ENCODE assay signal across 19 cellular contexts in the genomic region with DNA sequence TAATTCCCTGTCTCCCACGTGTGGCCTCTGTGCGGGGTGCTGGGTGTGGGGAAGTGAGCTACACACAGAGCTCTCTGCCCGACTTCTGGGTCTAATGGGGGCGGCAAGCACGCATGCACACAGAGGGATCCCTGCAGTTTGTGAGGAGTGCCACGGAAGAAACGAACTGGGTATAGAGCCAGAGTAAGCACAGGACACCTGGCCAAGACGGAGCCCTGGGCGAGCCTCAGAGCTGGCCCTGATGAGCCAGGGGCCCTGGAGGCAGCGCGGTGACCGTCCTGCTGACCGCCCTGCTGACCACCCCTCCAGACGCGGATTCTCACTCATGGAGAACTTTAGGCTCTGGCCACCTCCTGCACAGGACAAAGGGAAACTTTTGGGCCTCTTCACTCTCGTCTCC.
A peak's percentile ranks its signal among the peaks of the same experiment; 100 is the strongest.
DNase-seq lines count a peak whose midpoint lies in the region; ATAC-seq, FAIRE-seq and TF ChIP-seq lines count a peak whose summit lies in the region.
"Had no signal": no experiment of that assay in that cellular context is flagged by ENCODE, and none has a peak within 500 bp of the region (broad histone marks: within the 10 kb centered on the region; RNA-seq: fewer than 3 reads in every experiment).

No MANE protein-coding gene starts in this region.

- H3K4me1 ChIP-seq in GM23338 (ENCODE audit: insufficient read depth) (peaks cover 48% of the 10 kb centered on the region), astrocyte (ENCODE audit: insufficient read depth, low read length) (no peaks in the 10 kb centered on the region)
- H3K4me1 ChIP-seq: Peyer's patch, SJSA1 had no signal

- H3K4me1 Mint-ChIP-seq in GM23338 (peaks cover 47% of the 10 kb centered on the region), astrocyte (ENCODE audit: low read depth, unreplicated experiment) (peaks cover 1% of the 10 kb centered on the region), neural crest cell (peaks cover 50% of the 10 kb centered on the region)
- H3K4me1 Mint-ChIP-seq in stimulated activated memory B cell treated with anti-CD40 and anti-IgM and Interleukin-4, amounts not matched to agents 10 μg/mL and 1 μg/mL and 100 μg/mL, for 72 hours: no peaks in the 10 kb centered on the region
- no peaks in the 10 kb centered on the region for H3K4me1 Mint-ChIP-seq in activated CD4-positive, alpha-beta T cell treated with anti-CD3 and anti-CD28 coated beads for 36 hours
- H3K4me1 Mint-ChIP-seq: CD14-positive monocyte had no signal

- intact Hi-C loops in activated CD4-positive, alpha-beta T cell treated with anti-CD3 and anti-CD28 coated beads for 36 hours (cut with DNase I, micrococcal nuclease): no loop called here

- H3K36me3 Mint-ChIP-seq in GM23338 (ENCODE audit: low read depth) (no peaks in the 10 kb centered on the region; the same call in 1 of the 3 replicates), astrocyte (ENCODE audit: low read depth, unreplicated experiment) (no peaks in the 10 kb centered on the region), neural crest cell (ENCODE audit: low read depth) (no peaks in the 10 kb centered on the region)
- no peaks in the 10 kb centered on the region for H3K36me3 Mint-ChIP-seq in stimulated activated memory B cell treated with anti-CD40 and anti-IgM and Interleukin-4, amounts not matched to agents 10 μg/mL and 1 μg/mL and 100 μg/mL, for 72 hours
- no peaks in the 10 kb centered on the region for H3K36me3 Mint-ChIP-seq in activated CD4-positive, alpha-beta T cell treated with anti-CD3 and anti-CD28 coated beads for 36 hours (ENCODE audit: low read depth)
- H3K36me3 Mint-ChIP-seq: CD14-positive monocyte had no signal

- POLR2A ChIA-PET in activated CD4-positive, alpha-beta T cell treated with anti-CD3 and anti-CD28 coated beads for 36 hours (lab: Charles Lee): no interaction called here

- H3K9me3 Mint-ChIP-seq in GM23338 (peaks cover 6% of the 10 kb centered on the region), astrocyte (ENCODE audit: unreplicated experiment) (peaks cover 6% of the 10 kb centered on the region), neural crest cell (peaks cover 8% of the 10 kb centered on the region)
- H3K9me3 Mint-ChIP-seq in stimulated activated memory B cell treated with anti-CD40 and anti-IgM and Interleukin-4, amounts not matched to agents 10 μg/mL and 1 μg/mL and 100 μg/mL, for 72 hours: peaks cover 7% of the 10 kb centered on the region
- H3K9me3 Mint-ChIP-seq in activated CD4-positive, alpha-beta T cell treated with anti-CD3 and anti-CD28 coated beads for 36 hours (ENCODE audit: low read depth): peaks cover 3% of the 10 kb centered on the region

- no peak overlapping the region for H3K27ac ChIP-seq in GM23338 (ENCODE audit: low read depth)
- H3K27ac ChIP-seq in astrocyte (ENCODE audit: low read depth, low read length): no peak overlapping the region
- H3K27ac ChIP-seq: GM23248, Peyer's patch, SJSA1 had no signal

- H3K27me3 ChIP-seq in GM23338 (ENCODE audit: insufficient read depth) (no peaks in the 10 kb centered on the region), astrocyte (ENCODE audit: insufficient read depth, low read length) (no peaks in the 10 kb centered on the region)
- H3K27me3 ChIP-seq: Peyer's patch, SJSA1 had no signal

- peaks cover 7% of the 10 kb centered on the region; the same call in 1 of the 2 replicates for H3K9me2 ChIP-seq in GM23338 (ENCODE audit: insufficient read depth)

- CTCF ChIA-PET in activated CD4-positive, alpha-beta T cell treated with anti-CD3 and anti-CD28 coated beads for 36 hours (lab: Charles Lee): no interaction called here

- H4K20me1 ChIP-seq in GM23338 (replicated peaks; ENCODE audit: insufficient read depth) (no peaks in the 10 kb centered on the region), astrocyte (ENCODE audit: insufficient read depth, low read length) (no peaks in the 10 kb centered on the region)

- H3K9me3 ChIP-seq in astrocyte (ENCODE audit: insufficient read depth, low read depth, low read length): no peaks in the 10 kb centered on the region
- H3K9me3 ChIP-seq: SJSA1 had no signal

- H3K4me3 ChIP-seq in GM23338 (no peak overlapping the region), astrocyte (ENCODE audit: insufficient read depth, low read depth, low read length) (no peak overlapping the region)
- H3K4me3 ChIP-seq: GM23248, Peyer's patch, SJSA1 had no signal

- no peaks in the 10 kb centered on the region for H3F3A ChIP-seq in GM23338 (replicated peaks; ENCODE audit: low read depth)

- H3K4me2 ChIP-seq in GM23338 (no peak overlapping the region), astrocyte (ENCODE audit: low read length) (no peak overlapping the region)

- peak overlapping the region; percentile 49 for H2AFZ ChIP-seq in GM23338
- H2AFZ ChIP-seq in astrocyte (ENCODE audit: low read depth, low read length): no peak overlapping the region
- H2AFZ ChIP-seq: GM23248 had no signal

- no peak for FAIRE-seq in astrocyte (lab: Jason Lieb, UNC)
- FAIRE-seq: A204.1 had no signal

- no peak overlapping the region for H3K9ac ChIP-seq in astrocyte (ENCODE audit: low read length)
- H3K9ac ChIP-seq: GM23248 had no signal

- H3K36me3 ChIP-seq in GM23338 (ENCODE audit: insufficient read depth) (no peaks in the 10 kb centered on the region), astrocyte (ENCODE audit: insufficient read depth, low read length) (no peaks in the 10 kb centered on the region)
- H3K36me3 ChIP-seq: Peyer's patch, SJSA1 had no signal

- H3K27me3 Mint-ChIP-seq in GM23338 (ENCODE audit: insufficient read depth, low read depth, poor library complexity): peaks cover 14% of the 10 kb centered on the region
- H3K27me3 Mint-ChIP-seq in astrocyte (ENCODE audit: low read depth, unreplicated experiment): peaks cover 13% of the 10 kb centered on the region
- H3K27me3 Mint-ChIP-seq in neural crest cell (ENCODE audit: low read depth): no peaks in the 10 kb centered on the region
- H3K27me3 Mint-ChIP-seq in stimulated activated memory B cell treated with anti-CD40 and anti-IgM and Interleukin-4, amounts not matched to agents 10 μg/mL and 1 μg/mL and 100 μg/mL, for 72 hours: peaks cover 13% of the 10 kb centered on the region
- no peaks in the 10 kb centered on the region for H3K27me3 Mint-ChIP-seq in activated CD4-positive, alpha-beta T cell treated with anti-CD3 and anti-CD28 coated beads for 36 hours

- TF ChIP-seq CTCF in GM23338 (conservative IDR thresholded peaks at IDR 0.05; ENCODE audit: low read depth in 2 of 2) (no peak), astrocyte (IDR thresholded peaks at IDR 0.05; ENCODE audit: insufficient read depth, low read depth, low read length) (no peak), neural crest cell (conservative IDR thresholded peaks at IDR 0.05) (no peak)

- ATAC-seq in GM23338: peak; percentile 17; the same call in 2 of the 3 replicates
- ATAC-seq in stimulated activated memory B cell treated with anti-CD40 and anti-IgM and Interleukin-4, amounts not matched to agents 10 μg/mL and 1 μg/mL and 100 μg/mL, for 72 hours: peak; percentile 18
- no peak for ATAC-seq in activated CD4-positive, alpha-beta T cell treated with anti-CD3 and anti-CD28 coated beads for 36 hours

- no peak overlapping the region; the same call in 1 of the 2 replicates for H3K27ac Mint-ChIP-seq in GM23338
- peak overlapping the region; percentile 36 for H3K27ac Mint-ChIP-seq in astrocyte (ENCODE audit: unreplicated experiment)
- H3K27ac Mint-ChIP-seq in neural crest cell (ENCODE audit: unreplicated experiment): peak overlapping the region; percentile 23
- no peak overlapping the region for H3K27ac Mint-ChIP-seq in stimulated activated memory B cell treated with anti-CD40 and anti-IgM and Interleukin-4, amounts not matched to agents 10 μg/mL and 1 μg/mL and 100 μg/mL, for 72 hours
- no peak overlapping the region for H3K27ac Mint-ChIP-seq in activated CD4-positive, alpha-beta T cell treated with anti-CD3 and anti-CD28 coated beads for 36 hours
- H3K27ac Mint-ChIP-seq: CD14-positive monocyte had no signal

- H3K4me3 Mint-ChIP-seq in GM23338 (no peak overlapping the region), astrocyte (ENCODE audit: unreplicated experiment) (no peak overlapping the region), neural crest cell (no peak overlapping the region)
- no peak overlapping the region for H3K4me3 Mint-ChIP-seq in stimulated activated memory B cell treated with anti-CD40 and anti-IgM and Interleukin-4, amounts not matched to agents 10 μg/mL and 1 μg/mL and 100 μg/mL, for 72 hours
- no peak overlapping the region for H3K4me3 Mint-ChIP-seq in activated CD4-positive, alpha-beta T cell treated with anti-CD3 and anti-CD28 coated beads for 36 hours
- H3K4me3 Mint-ChIP-seq: CD14-positive monocyte had no signal

- DNase-seq in GM23338 (ENCODE audit: low spot score) (no peak), astrocyte (ENCODE audit: low read depth) (no peak), neural crest cell (ENCODE audit: low read depth, low spot score) (no peak), occipital lobe (lab: John Stamatoyannopoulos, UW) (no peak)
- DNase-seq in stimulated activated naive CD4-positive, alpha-beta T cell (lab: John Stamatoyannopoulos, UW): no peak
- DNase-seq in activated CD4-positive, alpha-beta T cell treated with anti-CD3 and anti-CD28 coated beads for 36 hours: no peak
- DNase-seq: GDM1, GM23248, IMR-90, MV-4-11, NCI-H1694 treated with DMSO at 0.1 percent for 48 hours, NCI-H2081 treated with DMSO at 0.1 percent for 48 hours, NCI-H2171 treated with DMSO at 0.1 percent for 48 hours, NCI-H526, Peyer's patch had no signal

- H3K79me2 ChIP-seq in GM23338 (replicated peaks; ENCODE audit: insufficient read depth): no peaks in the 10 kb centered on the region
- H3K79me2 ChIP-seq in astrocyte (ENCODE audit: insufficient read depth, low read length): no peaks in the 10 kb centered on the region

TF ChIP-seq in GM23338, 12 proteins besides CTCF, POLR2A, EP300 and RAD21 (continues in another document):
- TF ChIP-seq STAT1 (IDR thresholded peaks at IDR 0.05; ENCODE audit: unreplicated experiment) (no peak), ZNF331 (CRISPR knock-in tag; IDR thresholded peaks at IDR 0.05; ENCODE audit: low read depth) (no peak), POLR2AphosphoS5 (IDR thresholded peaks at IDR 0.05; ENCODE audit: low read depth) (no peak)

Comparison
In these comparisons a context has a peak if more than half of its experiments do, and no peak if none do; other contexts are left out.
1. H3K27ac Mint-ChIP-seq: peak in astrocyte (single experiment) and neural crest cell (single experiment); none in GM23338 (single experiment), stimulated activated memory B cell treated with anti-CD40 and anti-IgM and Interleukin-4, amounts not matched to agents 10 μg/mL and 1 μg/mL and 100 μg/mL, for 72 hours (single experiment) and activated CD4-positive, alpha-beta T cell treated with anti-CD3 and anti-CD28 coated beads for 36 hours (single experiment).